In the genomic region with DNA sequence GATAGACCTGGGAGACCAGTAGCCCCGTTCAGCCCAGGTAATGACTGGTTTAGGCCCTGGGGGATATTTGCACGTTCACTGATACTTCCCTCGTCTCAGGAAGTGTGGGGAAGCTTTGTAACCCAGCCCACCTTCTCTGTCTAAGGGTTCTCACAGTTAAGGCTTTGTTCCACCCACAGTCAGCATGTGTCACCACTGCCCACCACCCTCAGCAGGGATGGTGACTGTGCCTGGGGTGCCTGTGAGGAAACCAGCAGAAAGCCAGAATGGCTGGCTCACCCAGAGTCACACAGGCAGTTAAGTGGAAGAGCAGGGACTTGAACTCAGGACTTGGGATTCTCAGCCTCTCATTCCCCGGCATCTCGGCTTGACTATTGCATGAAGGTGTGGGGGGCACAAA, we compare ENCODE assay signal across 16 cellular contexts. TPM values are rescaled to one million over a fixed set of nuclear protein-coding genes. Genes with fewer than 3 reads are reported as not detected.
DNase-seq lines count a peak whose midpoint lies in the region; ATAC-seq and TF ChIP-seq lines count a peak whose summit lies in the region.
"Had no signal": no experiment of that assay in that cellular context is flagged by ENCODE, and none has a peak within 500 bp of the region (broad histone marks: within the 10 kb centered on the region; RNA-seq: fewer than 3 reads in every experiment).

No MANE protein-coding gene starts in this region.

- TF ChIP-seq POLR2A in esophagus muscularis mucosa (IDR thresholded peaks at IDR 0.05; ENCODE audit: low read depth) = no peak

- peaks cover 78 to 93% (median 82%) of the 10 kb centered on the region in 4 donors for H3K4me1 ChIP-seq in esophagus muscularis mucosa

- 89% methylated on average over 5 of the region's 5 CpGs for WGBS in esophagus muscularis mucosa

- no peaks in the 10 kb centered on the region for H3K36me3 ChIP-seq in esophagus muscularis mucosa

- no peak for TF ChIP-seq CTCF in esophagus muscularis mucosa (IDR thresholded peaks at IDR 0.05)

- H3K27me3 ChIP-seq in esophagus muscularis mucosa = peaks cover 0 to 12% (median 0%) of the 10 kb centered on the region in 4 donors

- no peak for ATAC-seq in GM21717 (IDR thresholded peaks at IDR 0.05; ENCODE audit: unreplicated experiment)

- intact Hi-C loops in esophagus muscularis mucosa (cut with DNase I) = loop anchor here (10.0 kb wide), 1 partner anchor 237 kb away; a partner anchor contains a TSS

- TF ChIP-seq EP300 in esophagus muscularis mucosa (IDR thresholded peaks at IDR 0.05) = no peak

- peak; percentile 51 for DNase-seq in activated CD4-positive, alpha-beta T cell treated with anti-CD3 and anti-CD28 coated beads for 48 hours
- no peak for DNase-seq in activated CD4-positive, alpha-beta T cell treated with anti-CD3 and anti-CD28 coated beads for 1 hour
- DNase-seq in ELR (ENCODE audit: low read depth) (peak; percentile 52), esophagus muscularis mucosa (ENCODE audit: extremely low spot score) (no peak), H4 (ENCODE audit: low spot score) (no peak), GDM1 (lab: John Stamatoyannopoulos, UW) (no peak)
- DNase-seq in stimulated activated CD4-positive, alpha-beta T cell treated with anti-CD3 and anti-CD28 coated beads, TNF-alpha, amount 100 ng/mL, for 24 hours (ENCODE audit: low read depth in 3 of 3) = peak in 2 of 3 experiments; percentile 2 to 23
- DNase-seq: effector CD4-positive, alpha-beta T cell; H7; NCI-H82 had no signal

- no peak overlapping the region for H3K4me3 ChIP-seq in esophagus muscularis mucosa

- H3K27ac ChIP-seq in esophagus muscularis mucosa (replicated peaks in 1 of 4) = peak overlapping the region; percentile 69 to 96 (median 93)
- H3K27ac ChIP-seq: KMS-11 had no signal

- no peaks in the 10 kb centered on the region for H3K9me3 ChIP-seq in esophagus muscularis mucosa

RNA-seq across cellular contexts. Expression of a gene that starts 5.2 kb away (rescaled TPM):
- total RNA-seq in esophagus muscularis mucosa = under 1 TPM in 1 of 4 donors, not detected in 3; 0.17 TPM
- total RNA-seq in H4 (2014; rRNA removed; shearing (Covaris generic)) = not detected in 2 replicates
- total RNA-seq: A172, astrocyte, fibroblast of villous mesenchyme, progenitor cell of endocrine pancreas had no signal

RNA-seq across cellular contexts. Expression of a gene that starts 14.0 kb away (rescaled TPM):
- total RNA-seq in esophagus muscularis mucosa = 100 to 1,000 TPM; 123 to 216 (median 198) TPM
- total RNA-seq in H4 (2014; rRNA removed; shearing (Covaris generic)) = 0.04 and 0.25 TPM in 2 replicates
- total RNA-seq: A172 had no signal

RNA-seq across cellular contexts. Expression of a gene that starts 33.2 kb away (rescaled TPM):
- 1 to 10 TPM; 1.2 to 7.5 (median 2.2) TPM for total RNA-seq in esophagus muscularis mucosa
- 0.06 TPM in 1 of 2 replicates, not detected in the other for total RNA-seq in H4 (2014; rRNA removed; shearing (Covaris generic))

RNA-seq across cellular contexts. Expression of a gene that starts 36.6 kb away (rescaled TPM):
- not detected for total RNA-seq in esophagus muscularis mucosa
- total RNA-seq in H4 (2014; rRNA removed; shearing (Covaris generic)) = not detected in 2 replicates
- total RNA-seq: A172, astrocyte, fibroblast of villous mesenchyme, H7, progenitor cell of endocrine pancreas had no signal

RNA-seq across cellular contexts. Expression of a gene that starts 51.9 kb away (rescaled TPM):
- 10 to 100 TPM; 24.2 to 33.4 (median 25.5) TPM for total RNA-seq in esophagus muscularis mucosa
- 12.8 and 13.7 TPM in 2 replicates for total RNA-seq in H4 (2014; rRNA removed; shearing (Covaris generic))

Comparison
In these comparisons a context has a peak if more than half of its experiments do, and no peak if none do; other contexts are left out.
1. DNase-seq: peak in activated CD4-positive, alpha-beta T cell treated with anti-CD3 and anti-CD28 coated beads for 48 hours (single experiment), ELR (single experiment) and stimulated activated CD4-positive, alpha-beta T cell treated with anti-CD3 and anti-CD28 coated beads, TNF-alpha, amount 100 ng/mL, for 24 hours (2 of 3); none in activated CD4-positive, alpha-beta T cell treated with anti-CD3 and anti-CD28 coated beads for 1 hour (single experiment), esophagus muscularis mucosa (single experiment), H4 (single experiment) and GDM1 (single experiment).
2. RNA of a gene that starts 14.0 kb away (total RNA-seq): 123 to 216 TPM in esophagus muscularis mucosa; 0.04 to 0.25 TPM in H4; every median in the first group is over 10 times any median in the second.